In genomic region chr11:119192111-119192510, GRCh38 we compare ENCODE assay signal across 1 cellular context.
TF ChIP-seq lines count a peak whose summit lies in the region.

No MANE protein-coding gene starts in this region.

TF ChIP-seq in K562, 482 proteins besides CTCF, POLR2A, EP300 and RAD21:
- TF ChIP-seq ZNF384 (IDR thresholded peaks at IDR 0.05; ENCODE audit: low read depth, low read length) (no peak), HES1 (IDR thresholded peaks at IDR 0.05; ENCODE audit: low read depth) (no peak), TOE1 (IDR thresholded peaks at IDR 0.05; ENCODE audit: borderline replicate concordance) (no peak), TOE1 (CRISPR knock-in tag; IDR thresholded peaks at IDR 0.05; ENCODE audit: borderline replicate concordance, low read depth) (no peak), CEBPB (tag; IDR thresholded peaks at IDR 0.05) (peak; percentile 44; the same call in 1 of the 2 replicates)
